Comparison of ENCODE assay signal across 1 cellular context in genomic region chrX:38985375-38985774, GRCh38.
TF ChIP-seq lines count a peak whose summit lies in the region.

No MANE protein-coding gene starts in this region.

TF ChIP-seq in SK-N-SH treated with all-trans-retinoic acid at 6 μM for 48 hours, 23 proteins besides CTCF, POLR2A, EP300 and RAD21 (continued from another document):
- TF ChIP-seq POU6F1 (CRISPR knock-in tag; IDR thresholded peaks at IDR 0.05; ENCODE audit: borderline replicate concordance, low read depth) (no peak), BACH2 (CRISPR knock-in tag; IDR thresholded peaks at IDR 0.05; ENCODE audit: borderline replicate concordance) (no peak), ZNF70 (CRISPR knock-in tag; IDR thresholded peaks at IDR 0.05) (no peak), RARB (CRISPR knock-in tag; IDR thresholded peaks at IDR 0.05) (no peak), ZNF8 (CRISPR knock-in tag; IDR thresholded peaks at IDR 0.05) (no peak), ZC3H10 (CRISPR knock-in tag; IDR thresholded peaks at IDR 0.05) (no peak)
- TF ChIP-seq, protein P1, sequence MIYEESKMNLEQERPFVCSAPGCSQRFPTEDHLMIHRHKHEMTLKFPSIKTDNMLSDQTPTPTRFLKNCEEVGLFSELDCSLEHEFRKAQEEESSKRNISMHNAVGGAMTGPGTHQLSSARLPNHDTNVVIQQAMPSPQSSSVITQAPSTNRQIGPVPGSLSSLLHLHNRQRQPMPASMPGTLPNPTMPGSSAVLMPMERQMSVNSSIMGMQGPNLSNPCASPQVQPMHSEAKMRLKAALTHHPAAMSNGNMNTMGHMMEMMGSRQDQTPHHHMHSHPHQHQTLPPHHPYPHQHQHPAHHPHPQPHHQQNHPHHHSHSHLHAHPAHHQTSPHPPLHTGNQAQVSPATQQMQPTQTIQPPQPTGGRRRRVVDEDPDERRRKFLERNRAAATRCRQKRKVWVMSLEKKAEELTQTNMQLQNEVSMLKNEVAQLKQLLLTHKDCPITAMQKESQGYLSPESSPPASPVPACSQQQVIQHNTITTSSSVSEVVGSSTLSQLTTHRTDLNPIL (CRISPR knock-in tag; IDR thresholded peaks at IDR 0.05; ENCODE audit: low read depth) = no peak
TF ChIP-seq in SK-N-SH treated with all-trans-retinoic acid at 6 μM for 48 hours: peak in this region for 0.
